Comparison of ENCODE assay signal across 24 cellular contexts in the genomic region with DNA sequence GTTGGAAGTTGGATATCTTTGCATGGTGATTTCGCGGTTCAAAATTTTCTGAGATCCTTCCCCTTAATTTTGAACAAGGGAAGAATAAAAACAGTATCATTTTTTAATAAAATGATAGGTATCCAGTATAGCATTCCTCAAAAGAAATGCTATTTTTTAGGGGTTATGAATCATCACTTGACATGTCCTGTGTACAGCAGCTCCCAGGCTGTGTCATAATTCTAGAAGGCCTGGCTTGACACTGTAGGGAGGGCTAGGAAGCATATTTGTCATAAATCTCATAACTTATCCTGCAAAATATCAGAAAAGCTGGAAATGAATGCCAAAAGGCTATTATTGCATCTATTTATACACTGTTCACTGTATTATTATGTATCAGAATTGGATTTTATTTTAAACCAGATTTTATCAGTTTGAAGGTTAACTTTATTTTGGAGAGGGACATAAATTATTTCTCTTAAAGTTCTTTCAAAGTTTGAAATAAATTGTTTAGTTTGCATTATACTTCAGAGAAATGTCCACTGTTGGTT.
A peak's percentile ranks its signal among the peaks of the same experiment; 100 is the strongest.
DNase-seq lines count a peak whose midpoint lies in the region; ATAC-seq and TF ChIP-seq lines count a peak whose summit lies in the region.
"Had no signal": no experiment of that assay in that cellular context is flagged by ENCODE, and none has a peak within 500 bp of the region (broad histone marks: within the 10 kb centered on the region; RNA-seq: fewer than 3 reads in every experiment).

No MANE protein-coding gene starts in this region.

- DNase-seq in GM23248 (peak; percentile 59), fibroblast of lung (ENCODE audit: low read depth in 2 of 2) (peak; percentile 6 to 36), osteoblast (ENCODE audit: insufficient read length, low spot score, missing footprints) (peak; percentile 54), lower leg skin (ENCODE audit: low spot score in 2 of 2) (no peak), cerebellar nuclear complex (lab: John Stamatoyannopoulos, UW) (no peak), dorsolateral prefrontal cortex (no peak)
- DNase-seq in stimulated activated naive CD4-positive, alpha-beta T cell (lab: John Stamatoyannopoulos, UW), result no peak
- DNase-seq: activated CD4-positive, alpha-beta T cell treated with anti-CD3 and anti-CD28 coated beads for 4 hours; activated CD8-positive, alpha-beta memory T cell treated with anti-CD3 and anti-CD28 coated beads for 24 hours; activated effector memory CD4-positive, alpha-beta T cell treated with Interleukin-2 at 50 U/mL for 16 hours; activated naive CD8-positive, alpha-beta T cell treated with anti-CD3 and anti-CD28 coated beads for 36 hours; DMS153; H7; naive B cell; NCI-H510A; SHP77; stimulated activated naive CD8-positive, alpha-beta T cell treated with anti-CD3 and anti-CD28 coated beads, Interleukin-15, amount 100 ng/mL, for 72 hours; T-helper 9 cell; tibial artery had no signal

- peaks cover 20% of the 10 kb centered on the region for H3K4me1 ChIP-seq in GM23248 (ENCODE audit: insufficient read depth)
- no peaks in the 10 kb centered on the region for H3K4me1 ChIP-seq in fibroblast of lung (ENCODE audit: control insufficient read depth, extremely low read depth, insufficient read depth, low read length)
- H3K4me1 ChIP-seq in osteoblast (ENCODE audit: insufficient read depth, low read length), result no peaks in the 10 kb centered on the region
- H3K4me1 ChIP-seq: tibial artery had no signal

- H3K27me3 ChIP-seq in GM23248 (replicated peaks; ENCODE audit: insufficient read depth) (no peaks in the 10 kb centered on the region), fibroblast of lung (ENCODE audit: control insufficient read depth, insufficient read depth, low read length) (no peaks in the 10 kb centered on the region), osteoblast (ENCODE audit: insufficient read depth, low read length) (no peaks in the 10 kb centered on the region), dorsolateral prefrontal cortex (no peaks in the 10 kb centered on the region)
- H3K27me3 ChIP-seq: neutrophil, tibial artery had no signal

- peaks cover 6% of the 10 kb centered on the region; the same call in 1 of the 2 replicates for H3F3A ChIP-seq in GM23248 (ENCODE audit: insufficient read depth)

- no peak for TF ChIP-seq POLR2A in lower leg skin (IDR thresholded peaks at IDR 0.05)

- intact Hi-C loops in lower leg skin (cut with DNase I; ENCODE audit: low total_unique reads), result no loop called here
- intact Hi-C loops in dorsolateral prefrontal cortex (cut with DNase I), result no loop called here

- H3K9me2 ChIP-seq in GM23248 (ENCODE audit: insufficient read depth), result no peaks in the 10 kb centered on the region

- H4K20me1 ChIP-seq in GM23248 (ENCODE audit: insufficient read depth), result no peaks in the 10 kb centered on the region
- H4K20me1 ChIP-seq in fibroblast of lung (ENCODE audit: control insufficient read depth, extremely low read depth, insufficient read depth, low read length), result no peaks in the 10 kb centered on the region
- H4K20me1 ChIP-seq in osteoblast (ENCODE audit: insufficient read depth, low read length), result no peaks in the 10 kb centered on the region

- H3K4me3 ChIP-seq in GM23248 (no peak overlapping the region), fibroblast of lung (replicated peaks in 1 of 4; ENCODE audit: control extremely low read depth in 1 of 4, insufficient read depth in 1 of 4, low read depth in 3 of 4, low read length in 4 of 4) (no peak overlapping the region), osteoblast (ENCODE audit: insufficient read depth, low read length) (no peak overlapping the region), lower leg skin (ENCODE audit: low read depth, poor library complexity, severe bottlenecking) (no peak overlapping the region), dorsolateral prefrontal cortex (no peak overlapping the region)
- H3K4me3 ChIP-seq: skin epidermis, tibial artery had no signal

- no peak overlapping the region for H3K27ac ChIP-seq in GM23248
- H3K27ac ChIP-seq in fibroblast of lung (ENCODE audit: insufficient read depth, low read length), result no peak overlapping the region
- H3K27ac ChIP-seq in osteoblast (ENCODE audit: low read depth, low read length), result no peak overlapping the region
- H3K27ac ChIP-seq in dorsolateral prefrontal cortex, result no peak overlapping the region
- H3K27ac ChIP-seq: neutrophil, skin epidermis, tibial artery, VCaP had no signal

- in situ Hi-C loops in GM23248 (cut with MboI), result no loop called here

- WGBS in GM23248 (ENCODE audit: low coverage in 1 of 2, low lambda C conversion rate in 2 of 2, missing lambda C conversion rate in 2 of 2), 2 experiments, result 95 to 100% methylated on average over 2 of the region's 2 CpGs
- 86 to 88% methylated on average over 2 of the region's 2 CpGs for WGBS in lower leg skin, 2 donors

- H3K9ac ChIP-seq in GM23248 (no peak overlapping the region), fibroblast of lung (ENCODE audit: insufficient read depth, low read length) (no peak overlapping the region)

- TF ChIP-seq CTCF in fibroblast of lung (conservative IDR thresholded peaks at IDR 0.05 in 1 of 2, IDR thresholded peaks at IDR 0.05 in 1 of 2; ENCODE audit: low read depth in 1 of 2, low read length in 2 of 2), result no peak
- TF ChIP-seq CTCF in osteoblast (IDR thresholded peaks at IDR 0.05; ENCODE audit: extremely low read depth, low read depth, low read length), result no peak
- no peak for TF ChIP-seq CTCF in lower leg skin (IDR thresholded peaks at IDR 0.05)
- no peak for TF ChIP-seq CTCF in dorsolateral prefrontal cortex (IDR thresholded peaks at IDR 0.05 in 54 of 56, conservative IDR thresholded peaks at IDR 0.05 in 2 of 56; ENCODE audit: low read depth in 1 of 56, partially characterized antibody in 56 of 56)

- H3K36me3 ChIP-seq in GM23248 (ENCODE audit: low read depth) (no peaks in the 10 kb centered on the region), fibroblast of lung (ENCODE audit: control insufficient read depth, insufficient read depth, low read length) (no peaks in the 10 kb centered on the region), osteoblast (ENCODE audit: insufficient read depth, low read length) (no peaks in the 10 kb centered on the region)
- H3K36me3 ChIP-seq: neutrophil, tibial artery had no signal

- H2AFZ ChIP-seq in GM23248, result no peak overlapping the region
- H2AFZ ChIP-seq in fibroblast of lung (ENCODE audit: low read length), result no peak overlapping the region
- no peak overlapping the region for H2AFZ ChIP-seq in osteoblast (ENCODE audit: low read length)

- H3K9me3 ChIP-seq in GM23248 (ENCODE audit: low read depth) (no peaks in the 10 kb centered on the region), fibroblast of lung (ENCODE audit: control insufficient read depth, insufficient read depth, low read depth, low read length) (no peaks in the 10 kb centered on the region), osteoblast (ENCODE audit: low read depth, low read length) (no peaks in the 10 kb centered on the region)
- H3K9me3 ChIP-seq: neutrophil, tibial artery had no signal

- H3K4me2 ChIP-seq in GM23248 (ENCODE audit: unreplicated experiment) (peak overlapping the region; percentile 20), fibroblast of lung (ENCODE audit: extremely low read depth, insufficient read depth, low read length) (no peak overlapping the region), osteoblast (ENCODE audit: insufficient read depth, low read length) (no peak overlapping the region)

- peak; percentile 90 for ATAC-seq in SK-N-SH treated with all-trans-retinoic acid at 6 μM for 48 hours
- ATAC-seq: HepG2; stimulated activated naive CD8-positive, alpha-beta T cell treated with anti-CD3 and anti-CD28 coated beads, Interleukin-15, amount 100 ng/mL, for 72 hours had no signal

- H3K79me2 ChIP-seq in GM23248 (ENCODE audit: insufficient read depth) (no peaks in the 10 kb centered on the region), fibroblast of lung (ENCODE audit: control insufficient read depth, insufficient read depth, low read length) (no peaks in the 10 kb centered on the region), osteoblast (ENCODE audit: insufficient read depth, low read length) (no peaks in the 10 kb centered on the region)

TF ChIP-seq in SK-N-SH treated with all-trans-retinoic acid at 6 μM for 48 hours, 23 proteins besides CTCF, POLR2A, EP300 and RAD21:
- TF ChIP-seq OSR1 (CRISPR knock-in tag; IDR thresholded peaks at IDR 0.05) (no peak), ISL1 (CRISPR knock-in tag; IDR thresholded peaks at IDR 0.05) (peak; percentile 93)

Comparison
In these comparisons a context has a peak if more than half of its experiments do, and no peak if none do; other contexts are left out.
1. DNase-seq: peak in GM23248 (single experiment), fibroblast of lung (2 of 2) and osteoblast (single experiment); none in lower leg skin (0 of 2), cerebellar nuclear complex (0 of 2), stimulated activated naive CD4-positive, alpha-beta T cell (0 of 6) and dorsolateral prefrontal cortex (0 of 10).